8 cellular contexts compared by ENCODE assay signal in genomic region chr13:97433727-97434416, GRCh38. TPM values are rescaled to one million over a fixed set of nuclear protein-coding genes. Genes with fewer than 3 reads are reported as not detected.
DNase-seq lines count a peak whose midpoint lies in the region; ATAC-seq and TF ChIP-seq lines count a peak whose summit lies in the region.

Gene RAP2A, plus strand, starts transcription at chr13:97434169. Its CDS starts 302 bp downstream, at chr13:97434471.

- peak within 1 kb of the TSS; percentile 71 to 98 for H3K9ac ChIP-seq in liver (ENCODE audit: low read depth in 1 of 2, low read length in 2 of 2)

- H3K4me1 ChIP-seq in liver (ENCODE audit: control insufficient read depth in 4 of 4, insufficient read depth in 4 of 4, low read length in 3 of 4) = peaks cover 0 to 16% (median 10%) of the 10 kb centered on the region in 4 donors

- H3K27ac Mint-ChIP-seq in dendritic cell treated with granulocyte-macrophage colony-stimulating factor and Interleukin-4, amounts not matched to agents 40 ng/mL and 50 ng/mL, for 4 days = peak within 1 kb of the TSS; percentile 96

- peak within 1 kb of the TSS; percentile 99 for H3K27ac ChIP-seq in liver (ENCODE audit: low read depth in 1 of 2, low read length in 2 of 2)

- H3K27me3 ChIP-seq in BJ (ENCODE audit: control insufficient read depth, insufficient read depth, low read length) (no peaks in the 10 kb centered on the region), liver (ENCODE audit: control insufficient read depth in 4 of 4, insufficient read depth in 4 of 4, low read length in 3 of 4) (no peaks in the 10 kb centered on the region)

- CTCF ChIA-PET in BJ (lab: Yijun Ruan, JAX) = interaction anchor here (0.7 to 1.1 kb wide), 3 partner anchors 74 to 225 kb away, joined by 3 read pairs; no protein-coding TSS in a partner anchor

- TF ChIP-seq RAD21 in liver (IDR thresholded peaks at IDR 0.05) = peak in 1 of 2 donors; percentile 7

- TF ChIP-seq CTCF in BJ (IDR thresholded peaks at IDR 0.05; ENCODE audit: insufficient read depth, low read depth, low read length) (no peak), liver (IDR thresholded peaks at IDR 0.05; ENCODE audit: low read depth, low read length, missing input control) (no peak)

- H3K9me3 Mint-ChIP-seq in dendritic cell treated with granulocyte-macrophage colony-stimulating factor and Interleukin-4, amounts not matched to agents 40 ng/mL and 50 ng/mL, for 4 days = no peaks in the 10 kb centered on the region

- H3K36me3 Mint-ChIP-seq in dendritic cell treated with granulocyte-macrophage colony-stimulating factor and Interleukin-4, amounts not matched to agents 40 ng/mL and 50 ng/mL, for 4 days (ENCODE audit: low read depth) = peaks cover 33% of the 10 kb centered on the region

- POLR2A ChIA-PET in BJ (lab: Charles Lee) = interaction anchor here (0.6 kb wide), 2 partner anchors 30 to 1115 kb away, joined by 3 read pairs; no protein-coding TSS in a partner anchor

- peaks cover 46% of the 10 kb centered on the region for H3K4me1 Mint-ChIP-seq in dendritic cell treated with granulocyte-macrophage colony-stimulating factor and Interleukin-4, amounts not matched to agents 40 ng/mL and 50 ng/mL, for 4 days (ENCODE audit: low read depth)

- ATAC-seq in GM19372 (IDR thresholded peaks at IDR 0.05; ENCODE audit: low read depth, unreplicated experiment) (peak; percentile 37), HG03521 (IDR thresholded peaks at IDR 0.05; ENCODE audit: unreplicated experiment) (peak; percentile 49)

- intact Hi-C loops in dendritic cell treated with granulocyte-macrophage colony-stimulating factor and Interleukin-4, amounts not matched to agents 40 ng/mL and 50 ng/mL, for 4 days (cut with micrococcal nuclease) = loop anchor here (1.0 to 10.0 kb wide), 4 partner anchors 47 to 371 kb away; partner anchors contain the start of gene MBNL2

- no peaks in the 10 kb centered on the region for H3K36me3 ChIP-seq in BJ (ENCODE audit: control insufficient read depth, insufficient read depth, low read length)
- H3K36me3 ChIP-seq in liver (ENCODE audit: control insufficient read depth in 4 of 4, insufficient read depth in 3 of 4, low read depth in 1 of 4, low read length in 3 of 4) = no peaks in the 10 kb centered on the region

- DNase-seq in BJ (ENCODE audit: low read depth) (peak; percentile 50), NCI-H748 (lab: John Stamatoyannopoulos, UW; ENCODE audit: unreplicated experiment) (peak; percentile 93)
- peak; percentile 82 to 88 for DNase-seq in activated CD4-positive, alpha-beta T cell treated with anti-CD3 and anti-CD28 coated beads, Interleukin-2, amount 50 U/mL, for 4 hours
- DNase-seq in stimulated activated CD4-positive, alpha-beta T cell treated with anti-CD3 and anti-CD28 coated beads, Interleukin-4, amount 100 ng/mL, for 1 hour = peak; percentile 86

- H3K4me3 Mint-ChIP-seq in dendritic cell treated with granulocyte-macrophage colony-stimulating factor and Interleukin-4, amounts not matched to agents 40 ng/mL and 50 ng/mL, for 4 days = peak within 1 kb of the TSS; percentile 97

- WGBS in liver = under 1% methylated on average over 97 of the region's 97 CpGs

- H3K4me3 ChIP-seq in BJ (ENCODE audit: low read depth, low read length) = peak within 1 kb of the TSS; percentile 76
- peak within 1 kb of the TSS; percentile 84 to 99 (median 96) for H3K4me3 ChIP-seq in liver (ENCODE audit: low read depth in 1 of 3, low read length in 3 of 3)

- no peaks in the 10 kb centered on the region for H3K9me3 ChIP-seq in liver (ENCODE audit: control insufficient read depth in 4 of 4, low read length in 3 of 4)

- no peaks in the 10 kb centered on the region for H3K27me3 Mint-ChIP-seq in dendritic cell treated with granulocyte-macrophage colony-stimulating factor and Interleukin-4, amounts not matched to agents 40 ng/mL and 50 ng/mL, for 4 days

TF ChIP-seq in liver, 16 proteins besides CTCF, POLR2A, EP300 and RAD21:
- TF ChIP-seq JUND (IDR thresholded peaks at IDR 0.05) = no peak
- peak; percentile 57 for TF ChIP-seq TAF1 (conservative IDR thresholded peaks at IDR 0.05)

RNA-seq across cellular contexts. Expression of gene RAP2A, which starts in this region (rescaled TPM):
- polyA plus RNA-seq in BJ (2011; rRNA removed) (8.3 and 10.9 TPM in 2 replicates), liver (1 to 10 TPM; 3.1 to 3.9 TPM)
- polyA minus RNA-seq in BJ (2011; rRNA and poly(A)+ RNA removed) = 24.0 and 26.8 TPM in 2 replicates
- 10 to 100 TPM in 1 of 2 donors, 1 to 10 TPM in 1; 9.5 to 37.2 TPM for total RNA-seq in liver

Comparison
In these comparisons a context has a peak if more than half of its experiments do, and no peak if none do; other contexts are left out.
1. Peak in every context shown above with its lines: DNase-seq, ATAC-seq, H3K4me3 ChIP-seq and H3K27ac ChIP-seq.